ENCODE assay signal across 19 cellular contexts in the genomic region with DNA sequence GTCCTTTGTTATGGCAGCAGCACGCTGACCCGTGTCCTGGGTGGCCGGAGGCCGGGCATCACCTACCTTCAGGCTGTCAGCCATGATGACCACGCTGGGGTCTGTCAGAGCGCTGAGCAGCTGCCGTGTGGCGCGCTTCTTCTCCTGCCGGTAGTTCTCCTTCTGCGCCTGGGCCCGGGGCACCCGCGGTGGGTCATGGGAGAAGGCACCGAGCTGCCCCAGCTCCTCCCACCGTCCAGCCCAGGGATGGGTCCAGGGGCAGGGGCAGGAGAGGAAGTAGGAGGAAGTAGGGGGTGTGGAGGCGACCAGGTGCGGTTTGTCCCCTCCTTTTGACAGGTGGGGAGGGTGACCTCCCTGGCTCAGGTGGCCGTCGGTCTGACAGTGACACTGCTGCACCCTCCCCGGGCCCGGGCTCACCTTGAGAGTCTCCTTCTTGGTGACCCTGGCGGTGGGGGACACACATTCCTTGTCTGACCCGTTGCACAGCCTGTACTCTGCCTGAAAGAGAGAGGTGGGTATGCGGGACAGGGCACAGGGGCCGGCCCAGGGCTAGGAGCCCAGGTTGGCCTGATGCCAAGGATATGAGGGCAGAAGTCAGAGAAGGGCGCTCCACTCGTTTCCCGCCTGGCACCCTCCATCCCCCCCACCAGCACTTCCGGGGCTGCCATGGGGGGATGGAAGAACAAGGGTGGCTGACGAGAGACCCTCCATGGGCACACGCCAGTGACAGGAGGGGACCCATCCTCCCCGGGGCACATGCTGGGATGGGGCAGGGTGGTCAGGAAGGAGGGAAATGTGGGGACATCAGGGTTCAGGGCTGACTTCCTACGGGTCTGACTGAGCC. TPM values are rescaled to one million over a fixed set of nuclear protein-coding genes. Genes with fewer than 3 reads are reported as not detected.
DNase-seq lines count a peak whose midpoint lies in the region; ATAC-seq, FAIRE-seq and TF ChIP-seq lines count a peak whose summit lies in the region.
"Had no signal": no experiment of that assay in that cellular context is flagged by ENCODE, and none has a peak within 500 bp of the region (broad histone marks: within the 10 kb centered on the region; RNA-seq: fewer than 3 reads in every experiment).

No MANE protein-coding gene starts in this region.

- no peak overlapping the region for H2AK5ac ChIP-seq in neuronal stem cell (ENCODE audit: low read depth, low read length)

- no peak overlapping the region for H3K14ac ChIP-seq in neuronal stem cell (ENCODE audit: low read length)

- H3K4me2 ChIP-seq in HepG2 (ENCODE audit: low read depth, low read length) (no peak overlapping the region), neuronal stem cell (ENCODE audit: insufficient read depth, low read length, poor library complexity, severe bottlenecking) (no peak overlapping the region)

- H3K27me3 ChIP-seq in right lobe of liver (no peaks in the 10 kb centered on the region), HepG2 (ENCODE audit: control insufficient read depth in 1 of 2, insufficient read depth in 2 of 2, low read length in 2 of 2) (peaks cover 9 to 60% of the 10 kb centered on the region in 2 experiments; a peak in 4 of 5 replicates), neuronal stem cell (ENCODE audit: control insufficient read depth in 3 of 3, insufficient read depth in 3 of 3, low read depth in 1 of 3, low read length in 3 of 3) (no peaks in the 10 kb centered on the region)
- H3K27me3 ChIP-seq: brain microvascular endothelial cell, gastroesophageal sphincter, SJSA1 had no signal

- CTCF ChIA-PET in HepG2 (lab: Yijun Ruan, JAX; ENCODE audit: low intra/inter-chr PET ratio, low total read pairs), result no interaction called here

- in situ Hi-C loops in HepG2 (cut with HindIII; ENCODE audit: extremely low pct_ligation_motif_present, low pct_unique_long_range_greater_than_20kb), result no loop called here

- no peaks in the 10 kb centered on the region for H4K20me1 ChIP-seq in HepG2 (ENCODE audit: insufficient read depth, low read length)

- H2BK15ac ChIP-seq in neuronal stem cell (ENCODE audit: low read length), result no peak overlapping the region

- H2BK120ac ChIP-seq in neuronal stem cell (ENCODE audit: low read depth, low read length), result no peak overlapping the region

- peaks cover 2% of the 10 kb centered on the region for H3K79me1 ChIP-seq in neuronal stem cell (ENCODE audit: low read depth, low read length)

- no peak for TF ChIP-seq EP300 in HepG2 (IDR thresholded peaks at IDR 0.05; ENCODE audit: low read depth in 2 of 2, low read length in 2 of 2)
- no peak for TF ChIP-seq EP300 in HepG2 (CRISPR knock-in tag; IDR thresholded peaks at IDR 0.05; ENCODE audit: borderline replicate concordance)

- H2AFZ ChIP-seq in HepG2 (ENCODE audit: low read length), result no peak overlapping the region
- no peak overlapping the region for H2AFZ ChIP-seq in neuronal stem cell (ENCODE audit: low read length)

- no peak overlapping the region for H3K4ac ChIP-seq in neuronal stem cell (ENCODE audit: low read length)

- H3K27ac ChIP-seq in right lobe of liver (no peak overlapping the region), HepG2 (ENCODE audit: extremely low read length, insufficient read depth, low read length) (no peak overlapping the region), neuronal stem cell (replicated peaks; ENCODE audit: low read length) (no peak overlapping the region)
- H3K27ac ChIP-seq: brain microvascular endothelial cell, psoas muscle, SJSA1 had no signal

- TF ChIP-seq CTCF in right lobe of liver (IDR thresholded peaks at IDR 0.05) (no peak), HepG2 (CRISPR knock-in tag; IDR thresholded peaks at IDR 0.05) (no peak)

- H4K8ac ChIP-seq in neuronal stem cell (ENCODE audit: low read depth, low read length), result no peak overlapping the region

- TF ChIP-seq RAD21 in HepG2 (CRISPR knock-in tag; IDR thresholded peaks at IDR 0.05), result no peak

- ATAC-seq in right lobe of liver, result no peak
- ATAC-seq in HepG2, result no peak
- ATAC-seq in GM18502 (IDR thresholded peaks at IDR 0.05; ENCODE audit: poor library complexity, unreplicated experiment), result no peak
- ATAC-seq in HG02973 (IDR thresholded peaks at IDR 0.05; ENCODE audit: unreplicated experiment), result no peak
- ATAC-seq: gastroesophageal sphincter; naive thymus-derived CD8-positive, alpha-beta T cell; psoas muscle had no signal

- peak overlapping the region; percentile 85 for H3K23ac ChIP-seq in neuronal stem cell (ENCODE audit: low read depth, low read length, poor library complexity)

- H3K36me3 ChIP-seq in right lobe of liver (no peaks in the 10 kb centered on the region), HepG2 (replicated peaks in 1 of 2; ENCODE audit: control insufficient read depth in 1 of 2, insufficient read depth in 2 of 2, low read length in 2 of 2) (no peaks in the 10 kb centered on the region), neuronal stem cell (replicated peaks in 1 of 2; ENCODE audit: control insufficient read depth in 2 of 2, insufficient read depth in 2 of 2, low read length in 2 of 2) (peaks cover 7 to 54% of the 10 kb centered on the region in 2 donors)

- no peak for FAIRE-seq in HepG2 (lab: Jason Lieb, UNC)
- FAIRE-seq: urothelium cell line had no signal

- H3K9ac ChIP-seq in HepG2 (ENCODE audit: insufficient read depth, low read depth, low read length) (no peak overlapping the region), neuronal stem cell (ENCODE audit: low read depth, low read length, poor library complexity) (no peak overlapping the region)

- no peak for TF ChIP-seq POLR2A in right lobe of liver (IDR thresholded peaks at IDR 0.05)
- no peak for TF ChIP-seq POLR2A in HepG2 (IDR thresholded peaks at IDR 0.05; ENCODE audit: insufficient read depth in 1 of 2, low read depth in 2 of 2, low read length in 2 of 2)

- no peaks in the 10 kb centered on the region for H3K79me2 ChIP-seq in HepG2 (ENCODE audit: insufficient read depth, low read length)

- H2BK5ac ChIP-seq in neuronal stem cell (ENCODE audit: low read length), result peak overlapping the region; percentile 5

- BruUV-seq in HepG2 (replicated peaks; lab: Mats Ljungman, UMichigan), result no TSS peak

- H2BK12ac ChIP-seq in neuronal stem cell (ENCODE audit: low read length), result no peak overlapping the region

- peak overlapping the region; percentile 24 for H4K91ac ChIP-seq in neuronal stem cell (ENCODE audit: low read depth, low read length, poor library complexity)

- DNase-seq in right lobe of liver, result peak; percentile 17 to 54 (median 46)
- DNase-seq in HepG2 (ENCODE audit: low spot score), result no peak
- DNase-seq in cardiac septum (ENCODE audit: low spot score), result peak; percentile 63
- DNase-seq in neuronal stem cell (ENCODE audit: low spot score), result no peak
- DNase-seq in DMS53 treated with DMSO at 0.1 percent for 48 hours (lab: John Stamatoyannopoulos, UW; ENCODE audit: unreplicated experiment), result no peak
- DNase-seq in NCI-H2196 treated with DMSO at 0.1 percent for 48 hours (lab: John Stamatoyannopoulos, UW; ENCODE audit: unreplicated experiment), result no peak
- DNase-seq: activated CD4-positive, alpha-beta T cell treated with anti-CD3 and anti-CD28 coated beads for 48 hours; brain microvascular endothelial cell; NCI-H1930; NCI-H510A; stimulated activated naive CD4-positive, alpha-beta T cell; T1000 had no signal

- H3K4me3 ChIP-seq in right lobe of liver (no peak overlapping the region), HepG2 (replicated peaks in 1 of 3; ENCODE audit: insufficient read depth in 1 of 3, low read depth in 2 of 3, low read length in 3 of 3) (no peak overlapping the region), neuronal stem cell (ENCODE audit: low read length in 2 of 2) (no peak overlapping the region)
- H3K4me3 ChIP-seq: gastroesophageal sphincter, psoas muscle, SJSA1 had no signal

- WGBS in right lobe of liver (ENCODE audit: insufficient coverage, low coverage, low lambda C conversion rate, missing lambda C conversion rate), result 77% methylated on average over 11 of the region's 34 CpGs
- WGBS in HepG2 (ENCODE audit: low lambda C conversion rate), result 29% methylated on average over 10 of the region's 34 CpGs
- no CpG with 5 or more reads among the region's 34 CpGs for WGBS in neuronal stem cell (ENCODE audit: extremely low coverage in 2 of 2, insufficient read length in 2 of 2, insufficient replicate concordance in 1 of 2), 2 donors

- no peak overlapping the region for H3K18ac ChIP-seq in neuronal stem cell (ENCODE audit: low read length)

- no peaks in the 10 kb centered on the region for H3K4me1 ChIP-seq in right lobe of liver
- H3K4me1 ChIP-seq in HepG2 (ENCODE audit: insufficient read depth, low read length), result no peaks in the 10 kb centered on the region
- no peaks in the 10 kb centered on the region for H3K4me1 ChIP-seq in neuronal stem cell (ENCODE audit: control insufficient read depth in 2 of 2, insufficient read depth in 1 of 2, low read depth in 1 of 2, low read length in 2 of 2)

- POLR2A ChIA-PET in HepG2 (lab: Yijun Ruan, JAX), result no interaction called here

- intact Hi-C loops in right lobe of liver (cut with DNase I), result no loop called here
- intact Hi-C loops in HepG2 (cut with micrococcal nuclease; ENCODE audit: unreplicated experiment), result no loop called here
- intact Hi-C loops in cardiac septum (cut with DNase I), result no loop called here

- H3K9me3 ChIP-seq in right lobe of liver (no peaks in the 10 kb centered on the region), HepG2 (ENCODE audit: low read length) (no peaks in the 10 kb centered on the region), neuronal stem cell (replicated peaks in 1 of 2; ENCODE audit: control insufficient read depth in 2 of 2, insufficient read depth in 1 of 2, low read depth in 1 of 2, low read length in 2 of 2) (no peaks in the 10 kb centered on the region)
- H3K9me3 ChIP-seq: gastroesophageal sphincter, psoas muscle, SJSA1 had no signal

RNA-seq across cellular contexts. Expression of a gene that starts 43.0 kb away (rescaled TPM):
- total RNA-seq in right lobe of liver, result 1 to 10 TPM; 2.2 to 6.3 (median 3.4) TPM
- total RNA-seq in HepG2 (2016; rRNA removed; fragmentation: Illumina TruSeq; extraction: Trizol), result not detected in 2 replicates
- total RNA-seq in HepG2 (2016; cell fraction: cytosol; rRNA removed; fragmentation: Illumina TruSeq; extraction: Trizol; ENCODE audit: low read depth), result 0.26 TPM in 1 of 2 replicates, not detected in the other
- not detected in 2 replicates for total RNA-seq in HepG2 (2016; cell fraction: insoluble cytoplasmic fraction; rRNA removed; fragmentation: Illumina TruSeq; extraction: Trizol)
- not detected in 2 replicates for total RNA-seq in HepG2 (2016; cell fraction: membrane; rRNA removed; fragmentation: Illumina TruSeq; extraction: Trizol)
- total RNA-seq in HepG2 (2016; cell fraction: nucleus; rRNA removed; fragmentation: Illumina TruSeq; extraction: Trizol), result not detected in 2 replicates
- not detected in 2 replicates for polyA plus RNA-seq in HepG2 (2011; rRNA removed)
- not detected in 2 replicates for polyA plus RNA-seq in HepG2 (2011; cell fraction: cytosol; rRNA removed)
- 0.34 TPM in 1 of 2 replicates, not detected in the other for polyA plus RNA-seq in HepG2 (2011; cell fraction: nucleus; rRNA removed)
- not detected in 2 replicates for polyA plus RNA-seq in HepG2 (2012)
- polyA plus RNA-seq in HepG2 (2016; cell fraction: cytosol; fragmentation: Illumina TruSeq; extraction: Trizol; ENCODE audit: low read depth), result not detected in 2 replicates
- not detected in 2 replicates for polyA plus RNA-seq in HepG2 (2016; cell fraction: insoluble cytoplasmic fraction; fragmentation: Illumina TruSeq; extraction: Trizol; ENCODE audit: low read depth)
- polyA plus RNA-seq in HepG2 (2016; cell fraction: membrane; fragmentation: Illumina TruSeq; extraction: Trizol; ENCODE audit: low read depth), result not detected in 2 replicates
- polyA plus RNA-seq in HepG2 (2016; cell fraction: nucleus; fragmentation: Illumina TruSeq; extraction: Trizol; ENCODE audit: insufficient read depth, low read depth), result not detected in 2 replicates
- polyA minus RNA-seq in HepG2 (2011; rRNA and poly(A)+ RNA removed; ENCODE audit: low replicate concordance), result 41.3 TPM in 1 of 2 replicates, not detected in the other
- polyA minus RNA-seq in HepG2 (2011; cell fraction: cytosol; rRNA and poly(A)+ RNA removed), result 0.40 and 0.97 TPM in 2 replicates
- polyA minus RNA-seq in HepG2 (2011; cell fraction: nucleus; rRNA and poly(A)+ RNA removed), result not detected in 2 replicates
- total RNA-seq in cardiac septum, result 16.6 TPM
- 9.5 TPM for polyA plus RNA-seq in neuronal stem cell (2013, experiment 1 of 2)
- polyA plus RNA-seq in neuronal stem cell (2013, experiment 2 of 2), result 9.7 TPM

Comparison
In these comparisons a context has a peak if more than half of its experiments do, and no peak if none do; other contexts are left out.
1. DNase-seq: peak in right lobe of liver (3 of 3) and cardiac septum (single experiment); none in HepG2 (single experiment), neuronal stem cell (single experiment), DMS53 treated with DMSO at 0.1 percent for 48 hours (single experiment) and NCI-H2196 treated with DMSO at 0.1 percent for 48 hours (single experiment).